8 cellular contexts compared by ENCODE assay signal in the genomic region with DNA sequence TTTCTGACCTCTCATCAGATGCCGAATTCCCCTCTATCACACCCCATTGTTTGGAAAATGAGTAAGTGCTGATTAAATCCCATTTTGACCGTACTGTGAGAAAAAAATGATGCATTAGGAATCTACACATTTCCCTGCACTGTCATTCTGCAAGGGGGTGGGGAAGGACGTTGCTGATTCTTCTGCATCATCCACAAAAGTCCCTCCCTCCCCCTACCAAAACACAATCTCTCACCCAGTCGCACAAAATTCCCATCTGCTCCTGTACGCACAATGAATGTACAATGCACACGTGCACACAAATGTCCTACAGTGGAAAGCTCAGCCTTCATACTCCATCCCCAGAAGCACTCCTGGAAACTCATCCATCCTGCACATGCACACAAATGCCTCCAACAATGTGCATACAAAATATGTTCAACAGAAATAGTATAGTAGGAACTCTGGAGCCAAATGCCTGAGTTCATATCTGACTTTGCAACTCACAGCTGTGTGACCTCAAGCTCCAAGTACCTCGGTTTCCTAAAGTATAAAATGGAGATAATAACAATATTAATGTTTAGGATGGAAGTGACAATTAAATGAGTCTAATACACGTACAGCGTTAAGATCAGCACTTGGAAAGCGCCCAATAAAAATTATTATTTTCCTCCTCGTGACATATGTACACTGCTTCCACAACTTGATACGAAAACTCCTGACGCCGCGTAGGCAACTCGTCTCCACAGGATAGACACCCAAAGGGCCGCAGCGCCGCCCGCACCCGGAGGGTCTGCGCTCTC. TPM values are rescaled to one million over a fixed set of nuclear protein-coding genes. Genes with fewer than 3 reads are reported as not detected.
DNase-seq lines count a peak whose midpoint lies in the region; ATAC-seq and TF ChIP-seq lines count a peak whose summit lies in the region.

No MANE protein-coding gene starts in this region.

- intact Hi-C loops in Right ventricle myocardium superior (cut with DNase I), result no loop called here

- H3K36me3 ChIP-seq in cardiac muscle cell, result no peaks in the 10 kb centered on the region

- ATAC-seq in Right ventricle myocardium superior (ENCODE audit: poor library complexity) (no peak), HG02981 (IDR thresholded peaks at IDR 0.05; ENCODE audit: unreplicated experiment) (no peak)
- no peak for ATAC-seq in naive thymus-derived CD8-positive, alpha-beta T cell

- peak in 1 of 2 donors; percentile 67 for DNase-seq in cardiac muscle cell (ENCODE audit: low read depth in 1 of 2, low spot score in 1 of 2)
- no peak for DNase-seq in Right ventricle myocardium superior
- DNase-seq in RWPE1 (ENCODE audit: low spot score), result peak; percentile 85
- DNase-seq in dermis blood vessel endothelial cell, result peak; percentile 72
- DNase-seq in naive thymus-derived CD8-positive, alpha-beta T cell, result no peak
- no peak for DNase-seq in NOMO-1 treated with DMSO at 0.1 percent for 48 hours (lab: John Stamatoyannopoulos, UW; ENCODE audit: unreplicated experiment)
- DNase-seq in NCI-H2029 (lab: John Stamatoyannopoulos, UW), result no peak

- H3K9me3 ChIP-seq in cardiac muscle cell (ENCODE audit: low read depth), result no peaks in the 10 kb centered on the region

- TF ChIP-seq CTCF in cardiac muscle cell (IDR thresholded peaks at IDR 0.05; ENCODE audit: low read depth, low read length) (no peak), RWPE1 (conservative IDR thresholded peaks at IDR 0.05; ENCODE audit: low read depth) (no peak)

- CTCF ChIA-PET in RWPE1 (lab: Yijun Ruan, JAX), result interaction anchor here (0.6 to 1.3 kb wide), 4 partner anchors 19 to 1939 kb away, joined by 3 to 7 read pairs (median 3); a partner anchor contains a TSS

- POLR2A ChIA-PET in RWPE1 (lab: Yijun Ruan, JAX; ENCODE audit: low non-redundant PET), result no interaction called here
- POLR2A ChIA-PET in naive thymus-derived CD8-positive, alpha-beta T cell (lab: Charles Lee), result interaction anchor here (0.7 to 3.6 kb wide), 17 partner anchors 8 to 379 kb away, joined by 3 to 22 read pairs (median 5); a partner anchor contains a TSS

- H3K27me3 Mint-ChIP-seq in naive thymus-derived CD8-positive, alpha-beta T cell, result no peaks in the 10 kb centered on the region

- no peaks in the 10 kb centered on the region for H3K9me3 Mint-ChIP-seq in naive thymus-derived CD8-positive, alpha-beta T cell

- H3K4me3 ChIP-seq in cardiac muscle cell, result peak overlapping the region; percentile 69

- H3K27ac ChIP-seq in cardiac muscle cell, result peak overlapping the region; percentile 98
- peak overlapping the region; percentile 90 for H3K27ac ChIP-seq in RWPE1

- H3K4me1 Mint-ChIP-seq in naive thymus-derived CD8-positive, alpha-beta T cell, result peaks cover 38 to 90% (median 64%) of the 10 kb centered on the region in 4 donors

- no peaks in the 10 kb centered on the region for H3K27me3 ChIP-seq in cardiac muscle cell

- H3K4me1 ChIP-seq in cardiac muscle cell (ENCODE audit: low read depth), result peaks cover 15% of the 10 kb centered on the region

- H3K27ac Mint-ChIP-seq in naive thymus-derived CD8-positive, alpha-beta T cell, result peak overlapping the region; percentile 75 to 96 (median 91)

- peak overlapping the region; percentile 83 to 96 (median 92) for H3K4me3 Mint-ChIP-seq in naive thymus-derived CD8-positive, alpha-beta T cell

- H3K36me3 Mint-ChIP-seq in naive thymus-derived CD8-positive, alpha-beta T cell, result peaks cover 0 to 20% (median 5%) of the 10 kb centered on the region in 3 donors

RNA-seq across cellular contexts. Expression of a gene that starts 0.8 kb away (rescaled TPM):
- total RNA-seq in cardiac muscle cell (134 and 147 TPM in 2 replicates), Right ventricle myocardium superior (126 TPM), dermis blood vessel endothelial cell (104 and 148 TPM in 2 replicates)
- polyA plus RNA-seq in cardiac muscle cell, result 94.9 and 104 TPM in 2 replicates
- 100 to 1,000 TPM; 138 to 140 TPM for total RNA-seq in naive thymus-derived CD8-positive, alpha-beta T cell
- 10 to 100 TPM; 25.6 to 37.5 (median 29.8) TPM for polyA plus RNA-seq in naive thymus-derived CD8-positive, alpha-beta T cell

RNA-seq across cellular contexts. Expression of a gene that starts 59.6 kb away (rescaled TPM):
- total RNA-seq in cardiac muscle cell (46.6 and 73.7 TPM in 2 replicates), Right ventricle myocardium superior (592 TPM), dermis blood vessel endothelial cell (16.8 and 22.8 TPM in 2 replicates)
- 79.8 and 121 TPM in 2 replicates for polyA plus RNA-seq in cardiac muscle cell
- total RNA-seq in naive thymus-derived CD8-positive, alpha-beta T cell, result not detected
- polyA plus RNA-seq in naive thymus-derived CD8-positive, alpha-beta T cell, result 1 to 10 TPM in 1 of 3 donors, under 1 TPM in 1, not detected in 1; 0.35 to 1.9 TPM

Comparison
In these comparisons a context has a peak if more than half of its experiments do, and no peak if none do; other contexts are left out.
1. DNase-seq: peak in RWPE1 (single experiment) and dermis blood vessel endothelial cell (single experiment); none in Right ventricle myocardium superior (single experiment), naive thymus-derived CD8-positive, alpha-beta T cell (0 of 10), NOMO-1 treated with DMSO at 0.1 percent for 48 hours (single experiment) and NCI-H2029 (single experiment).
2. RNA of a gene that starts 59.6 kb away (total RNA-seq): 592 TPM in Right ventricle myocardium superior (single experiment), 46.6 to 73.7 TPM in cardiac muscle cell and 16.8 to 22.8 TPM in dermis blood vessel endothelial cell; not detected in naive thymus-derived CD8-positive, alpha-beta T cell; every median in the first group is over 10 times any median in the second.